In genomic region chr6:134422426-134423231, GRCh38 we compare ENCODE assay signal across 13 cellular contexts.
DNase-seq lines count a peak whose midpoint lies in the region; ATAC-seq and TF ChIP-seq lines count a peak whose summit lies in the region.
"Had no signal": no experiment of that assay in that cellular context is flagged by ENCODE, and none has a peak within 500 bp of the region (broad histone marks: within the 10 kb centered on the region; RNA-seq: fewer than 3 reads in every experiment).

No MANE protein-coding gene starts in this region.

- H3K9me3 Mint-ChIP-seq in activated CD4-positive, alpha-beta T cell treated with anti-CD3 and anti-CD28 coated beads for 36 hours (ENCODE audit: low read depth): no peaks in the 10 kb centered on the region
- H3K9me3 Mint-ChIP-seq: naive thymus-derived CD8-positive, alpha-beta T cell had no signal

- no peaks in the 10 kb centered on the region for H3K36me3 ChIP-seq in upper lobe of right lung
- H3K36me3 ChIP-seq in gastroesophageal sphincter: no peaks in the 10 kb centered on the region

- H3K9me3 ChIP-seq in upper lobe of right lung (no peaks in the 10 kb centered on the region), gastroesophageal sphincter (no peaks in the 10 kb centered on the region)

- TF ChIP-seq EP300 in gastroesophageal sphincter (IDR thresholded peaks at IDR 0.05): no peak

- peaks cover 11% of the 10 kb centered on the region for H3K4me1 Mint-ChIP-seq in activated CD4-positive, alpha-beta T cell treated with anti-CD3 and anti-CD28 coated beads for 36 hours

- H3K4me3 Mint-ChIP-seq in activated CD4-positive, alpha-beta T cell treated with anti-CD3 and anti-CD28 coated beads for 36 hours: no peak overlapping the region
- H3K4me3 Mint-ChIP-seq: naive thymus-derived CD8-positive, alpha-beta T cell had no signal

- intact Hi-C loops in activated CD4-positive, alpha-beta T cell treated with anti-CD3 and anti-CD28 coated beads for 36 hours (cut with DNase I, micrococcal nuclease): no loop called here
- intact Hi-C loops in upper lobe of right lung (cut with DNase I): no loop called here

- POLR2A ChIA-PET in activated CD4-positive, alpha-beta T cell treated with anti-CD3 and anti-CD28 coated beads for 36 hours (lab: Charles Lee): no interaction called here

- H3K4me1 ChIP-seq in upper lobe of right lung (no peaks in the 10 kb centered on the region), gastroesophageal sphincter (no peaks in the 10 kb centered on the region)

- TF ChIP-seq POLR2A in gastroesophageal sphincter (IDR thresholded peaks at IDR 0.05): no peak

- H3K36me3 Mint-ChIP-seq in activated CD4-positive, alpha-beta T cell treated with anti-CD3 and anti-CD28 coated beads for 36 hours (ENCODE audit: low read depth): no peaks in the 10 kb centered on the region
- H3K36me3 Mint-ChIP-seq: naive thymus-derived CD8-positive, alpha-beta T cell had no signal

- no peak for DNase-seq in activated CD4-positive, alpha-beta T cell treated with anti-CD3 and anti-CD28 coated beads for 36 hours
- DNase-seq in activated CD4-positive, alpha-beta T cell treated with anti-CD3 and anti-CD28 coated beads, Interleukin-2, amount 50 U/mL, for 1 hour: no peak
- DNase-seq in SW480 (ENCODE audit: low spot score) (peak; percentile 13), globus pallidus (ENCODE audit: low spot score) (peak; percentile 43), upper lobe of right lung (no peak), GM19238 (ENCODE audit: insufficient read length, low spot score) (no peak)
- DNase-seq: activated CD4-positive, alpha-beta T cell treated with anti-CD3 and anti-CD28 coated beads, Interleukin-2, amount 50 U/mL, for 48 hours; cortex of kidney; naive thymus-derived CD8-positive, alpha-beta T cell; NCI-H526; stimulated activated CD8-positive, alpha-beta memory T cell treated with anti-CD3 and anti-CD28 coated beads, Interleukin-4, amount 100 ng/mL, for 48 hours had no signal

- CTCF ChIA-PET in activated CD4-positive, alpha-beta T cell treated with anti-CD3 and anti-CD28 coated beads for 36 hours (lab: Charles Lee): no interaction called here

- H3K4me3 ChIP-seq in upper lobe of right lung: no peak overlapping the region
- no peak overlapping the region for H3K4me3 ChIP-seq in gastroesophageal sphincter

- peak; percentile 26 for ATAC-seq in activated CD4-positive, alpha-beta T cell treated with anti-CD3 and anti-CD28 coated beads for 36 hours
- ATAC-seq in upper lobe of right lung (peak; percentile 57), gastroesophageal sphincter (no peak), GM18519 (IDR thresholded peaks at IDR 0.05; ENCODE audit: low FRiP score, unreplicated experiment) (no peak)
- ATAC-seq: naive thymus-derived CD8-positive, alpha-beta T cell had no signal

- 79 to 88% methylated on average over 6 of the region's 6 CpGs for WGBS in gastroesophageal sphincter (ENCODE audit: low coverage in 1 of 2), 2 donors

- peak overlapping the region; percentile 17 for H3K27ac Mint-ChIP-seq in activated CD4-positive, alpha-beta T cell treated with anti-CD3 and anti-CD28 coated beads for 36 hours

- TF ChIP-seq CTCF in upper lobe of right lung (IDR thresholded peaks at IDR 0.05): no peak
- no peak for TF ChIP-seq CTCF in gastroesophageal sphincter (IDR thresholded peaks at IDR 0.05)

- H3K27me3 Mint-ChIP-seq in activated CD4-positive, alpha-beta T cell treated with anti-CD3 and anti-CD28 coated beads for 36 hours: peaks cover 2% of the 10 kb centered on the region
- H3K27me3 Mint-ChIP-seq: naive thymus-derived CD8-positive, alpha-beta T cell had no signal

- H3K27ac ChIP-seq in upper lobe of right lung: peak overlapping the region; percentile 18
- H3K27ac ChIP-seq in gastroesophageal sphincter: no peak overlapping the region

- H3K27me3 ChIP-seq in upper lobe of right lung (no peaks in the 10 kb centered on the region), gastroesophageal sphincter (no peaks in the 10 kb centered on the region)

Comparison
In these comparisons a context has a peak if more than half of its experiments do, and no peak if none do; other contexts are left out.
1. ATAC-seq: peak in activated CD4-positive, alpha-beta T cell treated with anti-CD3 and anti-CD28 coated beads for 36 hours (single experiment) and upper lobe of right lung (single experiment); none in gastroesophageal sphincter (single experiment) and GM18519 (single experiment).
2. DNase-seq: peak in SW480 (single experiment) and globus pallidus (single experiment); none in activated CD4-positive, alpha-beta T cell treated with anti-CD3 and anti-CD28 coated beads for 36 hours (single experiment), activated CD4-positive, alpha-beta T cell treated with anti-CD3 and anti-CD28 coated beads, Interleukin-2, amount 50 U/mL, for 1 hour (single experiment), upper lobe of right lung (single experiment) and GM19238 (single experiment).